ENCODE assay signal across 1 cellular context in the genomic region with DNA sequence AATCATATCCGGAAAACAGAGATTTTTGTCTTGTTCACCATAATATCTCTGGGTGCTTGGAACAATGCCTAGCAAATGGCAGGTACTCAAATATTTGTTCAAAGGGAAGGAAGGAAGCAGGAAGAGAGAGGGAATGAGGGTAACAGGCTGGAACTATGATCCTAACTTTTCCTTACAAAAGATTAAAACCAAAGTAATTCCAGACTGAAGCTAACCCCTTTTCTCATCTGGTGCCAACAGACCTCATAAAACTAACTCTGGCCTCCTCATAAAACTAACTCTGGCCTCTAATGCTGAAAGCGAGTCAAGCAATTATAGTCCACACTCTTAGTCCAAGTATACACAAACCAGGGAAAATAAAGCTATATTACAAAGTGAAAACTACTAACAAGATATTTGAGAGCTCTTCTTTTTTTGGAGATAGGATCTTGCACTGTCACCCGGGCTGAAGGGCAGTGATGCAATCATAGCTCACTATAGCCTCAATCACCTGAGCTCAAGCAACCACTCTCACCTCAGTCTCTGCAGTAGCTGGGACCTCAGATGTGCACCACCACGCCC.
TF ChIP-seq lines count a peak whose summit lies in the region.

No MANE protein-coding gene starts in this region.

TF ChIP-seq in K562, 482 proteins besides CTCF, POLR2A, EP300 and RAD21 (continued from another document and continues in another):
- TF ChIP-seq, protein P1, sequence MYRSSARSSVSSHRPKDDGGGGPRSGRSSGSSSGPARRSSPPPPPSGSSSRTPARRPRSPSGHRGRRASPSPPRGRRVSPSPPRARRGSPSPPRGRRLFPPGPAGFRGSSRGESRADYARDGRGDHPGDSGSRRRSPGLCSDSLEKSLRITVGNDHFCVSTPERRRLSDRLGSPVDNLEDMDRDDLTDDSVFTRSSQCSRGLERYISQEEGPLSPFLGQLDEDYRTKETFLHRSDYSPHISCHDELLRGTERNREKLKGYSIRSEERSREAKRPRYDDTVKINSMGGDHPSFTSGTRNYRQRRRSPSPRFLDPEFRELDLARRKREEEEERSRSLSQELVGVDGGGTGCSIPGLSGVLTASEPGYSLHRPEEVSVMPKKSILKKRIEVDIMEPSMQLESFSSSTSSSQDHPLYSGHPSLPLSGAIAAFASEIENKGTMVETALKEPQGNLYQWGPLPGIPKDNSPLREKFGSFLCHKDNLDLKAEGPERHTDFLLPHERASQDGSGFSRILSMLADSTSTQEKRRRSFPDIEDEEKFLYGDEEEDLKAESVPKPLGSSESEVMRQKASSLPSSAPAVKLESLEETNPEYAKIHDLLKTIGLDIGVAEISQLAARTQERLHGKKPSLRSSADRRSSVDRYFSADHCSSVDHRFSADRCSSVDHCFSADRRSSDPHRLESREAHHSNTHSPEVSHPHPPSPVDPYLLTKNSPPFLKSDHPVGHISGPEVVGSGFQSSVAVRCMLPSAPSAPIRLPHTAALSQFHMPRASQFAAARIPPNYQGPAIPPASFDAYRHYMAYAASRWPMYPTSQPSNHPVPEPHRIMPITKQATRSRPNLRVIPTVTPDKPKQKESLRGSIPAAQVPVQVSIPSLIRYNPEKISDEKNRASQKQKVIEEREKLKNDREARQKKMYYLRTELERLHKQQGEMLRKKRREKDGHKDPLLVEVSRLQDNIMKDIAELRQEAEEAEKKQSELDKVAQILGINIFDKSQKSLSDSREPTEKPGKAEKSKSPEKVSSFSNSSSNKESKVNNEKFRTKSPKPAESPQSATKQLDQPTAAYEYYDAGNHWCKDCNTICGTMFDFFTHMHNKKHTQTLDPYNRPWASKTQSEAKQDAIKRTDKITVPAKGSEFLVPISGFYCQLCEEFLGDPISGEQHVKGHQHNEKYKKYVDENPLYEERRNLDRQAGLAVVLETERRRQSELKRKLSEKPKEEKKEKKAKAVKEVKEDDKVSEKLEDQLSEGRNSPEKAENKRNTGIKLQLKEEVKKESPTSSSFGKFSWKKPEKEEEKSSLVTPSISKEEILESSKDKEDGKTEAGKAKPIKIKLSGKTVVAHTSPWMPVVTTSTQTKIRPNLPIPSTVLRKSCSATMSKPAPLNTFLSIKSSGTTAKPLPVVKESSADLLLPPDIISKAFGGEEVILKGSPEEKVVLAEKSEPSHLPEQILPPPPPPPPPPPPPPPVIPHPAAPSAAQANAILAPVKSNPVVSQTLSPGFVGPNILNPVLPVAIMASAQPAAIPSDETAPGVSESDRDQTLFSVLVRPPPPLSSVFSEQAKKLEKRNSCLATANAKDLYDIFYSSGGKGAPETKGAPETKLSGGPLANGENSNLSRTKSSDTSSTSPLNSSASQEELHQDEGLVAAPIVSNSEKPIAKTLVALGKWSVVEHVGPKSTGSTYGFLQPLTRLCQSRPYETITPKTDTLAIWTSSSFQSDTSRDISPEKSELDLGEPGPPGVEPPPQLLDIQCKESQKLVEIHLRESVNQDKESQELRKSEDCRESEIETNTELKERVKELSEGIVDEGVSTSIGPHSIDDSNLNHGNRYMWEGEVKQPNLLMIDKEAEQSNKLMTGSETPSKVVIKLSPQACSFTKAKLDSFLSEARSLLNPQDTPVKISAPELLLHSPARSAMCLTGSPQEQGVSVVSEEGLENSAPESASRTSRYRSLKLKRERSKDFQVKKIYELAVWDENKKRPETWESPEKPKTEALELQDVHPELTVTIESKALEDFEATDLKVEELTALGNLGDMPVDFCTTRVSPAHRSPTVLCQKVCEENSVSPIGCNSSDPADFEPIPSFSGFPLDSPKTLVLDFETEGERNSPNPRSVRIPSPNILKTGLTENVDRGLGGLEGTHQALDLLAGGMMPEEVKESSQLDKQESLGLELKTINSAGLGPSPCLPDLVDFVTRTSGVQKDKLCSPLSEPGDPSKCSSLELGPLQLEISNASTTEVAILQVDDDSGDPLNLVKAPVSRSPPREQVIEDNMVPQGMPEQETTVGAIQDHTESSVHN (IDR thresholded peaks at IDR 0.05; ENCODE audit: borderline replicate concordance in 1 of 2, low read depth in 1 of 2) = peak in 1 of 2 experiments; percentile 68; a peak in 2 of 4 replicates
- no peak for TF ChIP-seq MYC (IDR thresholded peaks at IDR 0.05; ENCODE audit: low read depth, low read length)
- no peak for TF ChIP-seq MYC (CRISPR knock-in tag; IDR thresholded peaks at IDR 0.05; ENCODE audit: borderline replicate concordance, low read depth)
- TF ChIP-seq HDAC3 (IDR thresholded peaks at IDR 0.05; ENCODE audit: borderline replicate concordance, partially characterized antibody) = no peak
- TF ChIP-seq TCF3 (CRISPR knock-in tag; IDR thresholded peaks at IDR 0.05) = no peak
- TF ChIP-seq CTBP1 (IDR thresholded peaks at IDR 0.05; ENCODE audit: borderline replicate concordance) = peak; percentile 77
- no peak for TF ChIP-seq NFIC (IDR thresholded peaks at IDR 0.05)
- no peak for TF ChIP-seq NFE2L1 (tag; IDR thresholded peaks at IDR 0.05; ENCODE audit: borderline replicate concordance, low read depth)
- TF ChIP-seq TOE1 (IDR thresholded peaks at IDR 0.05; ENCODE audit: borderline replicate concordance) = no peak
- no peak for TF ChIP-seq TOE1 (CRISPR knock-in tag; IDR thresholded peaks at IDR 0.05; ENCODE audit: borderline replicate concordance, low read depth)
- no peak for TF ChIP-seq HDAC2 (IDR thresholded peaks at IDR 0.05)
- TF ChIP-seq CHD4 (IDR thresholded peaks at IDR 0.05; ENCODE audit: insufficient read depth, insufficient replicate concordance, low read depth, low read length, poor library complexity, severe bottlenecking) = no peak
- TF ChIP-seq IRF2 (CRISPR knock-in tag; IDR thresholded peaks at IDR 0.05) = no peak
- TF ChIP-seq, protein P2, sequence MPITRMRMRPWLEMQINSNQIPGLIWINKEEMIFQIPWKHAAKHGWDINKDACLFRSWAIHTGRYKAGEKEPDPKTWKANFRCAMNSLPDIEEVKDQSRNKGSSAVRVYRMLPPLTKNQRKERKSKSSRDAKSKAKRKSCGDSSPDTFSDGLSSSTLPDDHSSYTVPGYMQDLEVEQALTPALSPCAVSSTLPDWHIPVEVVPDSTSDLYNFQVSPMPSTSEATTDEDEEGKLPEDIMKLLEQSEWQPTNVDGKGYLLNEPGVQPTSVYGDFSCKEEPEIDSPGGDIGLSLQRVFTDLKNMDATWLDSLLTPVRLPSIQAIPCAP (CRISPR knock-in tag; IDR thresholded peaks at IDR 0.05; ENCODE audit: borderline replicate concordance) = no peak
- TF ChIP-seq, protein P3, sequence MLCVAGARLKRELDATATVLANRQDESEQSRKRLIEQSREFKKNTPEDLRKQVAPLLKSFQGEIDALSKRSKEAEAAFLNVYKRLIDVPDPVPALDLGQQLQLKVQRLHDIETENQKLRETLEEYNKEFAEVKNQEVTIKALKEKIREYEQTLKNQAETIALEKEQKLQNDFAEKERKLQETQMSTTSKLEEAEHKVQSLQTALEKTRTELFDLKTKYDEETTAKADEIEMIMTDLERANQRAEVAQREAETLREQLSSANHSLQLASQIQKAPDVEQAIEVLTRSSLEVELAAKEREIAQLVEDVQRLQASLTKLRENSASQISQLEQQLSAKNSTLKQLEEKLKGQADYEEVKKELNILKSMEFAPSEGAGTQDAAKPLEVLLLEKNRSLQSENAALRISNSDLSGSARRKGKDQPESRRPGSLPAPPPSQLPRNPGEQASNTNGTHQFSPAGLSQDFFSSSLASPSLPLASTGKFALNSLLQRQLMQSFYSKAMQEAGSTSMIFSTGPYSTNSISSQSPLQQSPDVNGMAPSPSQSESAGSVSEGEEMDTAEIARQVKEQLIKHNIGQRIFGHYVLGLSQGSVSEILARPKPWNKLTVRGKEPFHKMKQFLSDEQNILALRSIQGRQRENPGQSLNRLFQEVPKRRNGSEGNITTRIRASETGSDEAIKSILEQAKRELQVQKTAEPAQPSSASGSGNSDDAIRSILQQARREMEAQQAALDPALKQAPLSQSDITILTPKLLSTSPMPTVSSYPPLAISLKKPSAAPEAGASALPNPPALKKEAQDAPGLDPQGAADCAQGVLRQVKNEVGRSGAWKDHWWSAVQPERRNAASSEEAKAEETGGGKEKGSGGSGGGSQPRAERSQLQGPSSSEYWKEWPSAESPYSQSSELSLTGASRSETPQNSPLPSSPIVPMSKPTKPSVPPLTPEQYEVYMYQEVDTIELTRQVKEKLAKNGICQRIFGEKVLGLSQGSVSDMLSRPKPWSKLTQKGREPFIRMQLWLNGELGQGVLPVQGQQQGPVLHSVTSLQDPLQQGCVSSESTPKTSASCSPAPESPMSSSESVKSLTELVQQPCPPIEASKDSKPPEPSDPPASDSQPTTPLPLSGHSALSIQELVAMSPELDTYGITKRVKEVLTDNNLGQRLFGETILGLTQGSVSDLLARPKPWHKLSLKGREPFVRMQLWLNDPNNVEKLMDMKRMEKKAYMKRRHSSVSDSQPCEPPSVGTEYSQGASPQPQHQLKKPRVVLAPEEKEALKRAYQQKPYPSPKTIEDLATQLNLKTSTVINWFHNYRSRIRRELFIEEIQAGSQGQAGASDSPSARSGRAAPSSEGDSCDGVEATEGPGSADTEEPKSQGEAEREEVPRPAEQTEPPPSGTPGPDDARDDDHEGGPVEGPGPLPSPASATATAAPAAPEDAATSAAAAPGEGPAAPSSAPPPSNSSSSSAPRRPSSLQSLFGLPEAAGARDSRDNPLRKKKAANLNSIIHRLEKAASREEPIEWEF (CRISPR knock-in tag; IDR thresholded peaks at IDR 0.05) = no peak
- TF ChIP-seq MAZ (CRISPR knock-in tag; conservative IDR thresholded peaks at IDR 0.05 in 1 of 2, IDR thresholded peaks at IDR 0.05 in 1 of 2) = no peak
- TF ChIP-seq, protein P4, sequence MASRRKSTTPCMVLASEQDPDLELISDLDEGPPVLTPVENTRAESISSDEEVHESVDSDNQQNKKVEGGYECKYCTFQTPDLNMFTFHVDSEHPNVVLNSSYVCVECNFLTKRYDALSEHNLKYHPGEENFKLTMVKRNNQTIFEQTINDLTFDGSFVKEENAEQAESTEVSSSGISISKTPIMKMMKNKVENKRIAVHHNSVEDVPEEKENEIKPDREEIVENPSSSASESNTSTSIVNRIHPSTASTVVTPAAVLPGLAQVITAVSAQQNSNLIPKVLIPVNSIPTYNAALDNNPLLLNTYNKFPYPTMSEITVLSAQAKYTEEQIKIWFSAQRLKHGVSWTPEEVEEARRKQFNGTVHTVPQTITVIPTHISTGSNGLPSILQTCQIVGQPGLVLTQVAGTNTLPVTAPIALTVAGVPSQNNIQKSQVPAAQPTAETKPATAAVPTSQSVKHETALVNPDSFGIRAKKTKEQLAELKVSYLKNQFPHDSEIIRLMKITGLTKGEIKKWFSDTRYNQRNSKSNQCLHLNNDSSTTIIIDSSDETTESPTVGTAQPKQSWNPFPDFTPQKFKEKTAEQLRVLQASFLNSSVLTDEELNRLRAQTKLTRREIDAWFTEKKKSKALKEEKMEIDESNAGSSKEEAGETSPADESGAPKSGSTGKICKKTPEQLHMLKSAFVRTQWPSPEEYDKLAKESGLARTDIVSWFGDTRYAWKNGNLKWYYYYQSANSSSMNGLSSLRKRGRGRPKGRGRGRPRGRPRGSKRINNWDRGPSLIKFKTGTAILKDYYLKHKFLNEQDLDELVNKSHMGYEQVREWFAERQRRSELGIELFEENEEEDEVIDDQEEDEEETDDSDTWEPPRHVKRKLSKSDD (conservative IDR thresholded peaks at IDR 0.05; ENCODE audit: low read length) = no peak
- TF ChIP-seq PTBP1 (IDR thresholded peaks at IDR 0.05; ENCODE audit: low read depth, low read length) = no peak
- peak; percentile 35; the same call in 1 of the 2 replicates for TF ChIP-seq SMARCC2 (IDR thresholded peaks at IDR 0.05; ENCODE audit: low read depth)
- TF ChIP-seq SRF (CRISPR knock-in tag; IDR thresholded peaks at IDR 0.05) = no peak
- TF ChIP-seq, protein P5, sequence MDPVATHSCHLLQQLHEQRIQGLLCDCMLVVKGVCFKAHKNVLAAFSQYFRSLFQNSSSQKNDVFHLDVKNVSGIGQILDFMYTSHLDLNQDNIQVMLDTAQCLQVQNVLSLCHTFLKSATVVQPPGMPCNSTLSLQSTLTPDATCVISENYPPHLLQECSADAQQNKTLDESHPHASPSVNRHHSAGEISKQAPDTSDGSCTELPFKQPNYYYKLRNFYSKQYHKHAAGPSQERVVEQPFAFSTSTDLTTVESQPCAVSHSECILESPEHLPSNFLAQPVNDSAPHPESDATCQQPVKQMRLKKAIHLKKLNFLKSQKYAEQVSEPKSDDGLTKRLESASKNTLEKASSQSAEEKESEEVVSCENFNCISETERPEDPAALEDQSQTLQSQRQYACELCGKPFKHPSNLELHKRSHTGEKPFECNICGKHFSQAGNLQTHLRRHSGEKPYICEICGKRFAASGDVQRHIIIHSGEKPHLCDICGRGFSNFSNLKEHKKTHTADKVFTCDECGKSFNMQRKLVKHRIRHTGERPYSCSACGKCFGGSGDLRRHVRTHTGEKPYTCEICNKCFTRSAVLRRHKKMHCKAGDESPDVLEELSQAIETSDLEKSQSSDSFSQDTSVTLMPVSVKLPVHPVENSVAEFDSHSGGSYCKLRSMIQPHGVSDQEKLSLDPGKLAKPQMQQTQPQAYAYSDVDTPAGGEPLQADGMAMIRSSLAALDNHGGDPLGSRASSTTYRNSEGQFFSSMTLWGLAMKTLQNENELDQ (CRISPR knock-in tag; IDR thresholded peaks at IDR 0.05; ENCODE audit: borderline replicate concordance) = no peak
- TF ChIP-seq ZC3H11A (IDR thresholded peaks at IDR 0.05; ENCODE audit: low read depth, low read length) = no peak
- TF ChIP-seq FOXJ2 (tag; IDR thresholded peaks at IDR 0.05) = no peak
- TF ChIP-seq, protein P6, sequence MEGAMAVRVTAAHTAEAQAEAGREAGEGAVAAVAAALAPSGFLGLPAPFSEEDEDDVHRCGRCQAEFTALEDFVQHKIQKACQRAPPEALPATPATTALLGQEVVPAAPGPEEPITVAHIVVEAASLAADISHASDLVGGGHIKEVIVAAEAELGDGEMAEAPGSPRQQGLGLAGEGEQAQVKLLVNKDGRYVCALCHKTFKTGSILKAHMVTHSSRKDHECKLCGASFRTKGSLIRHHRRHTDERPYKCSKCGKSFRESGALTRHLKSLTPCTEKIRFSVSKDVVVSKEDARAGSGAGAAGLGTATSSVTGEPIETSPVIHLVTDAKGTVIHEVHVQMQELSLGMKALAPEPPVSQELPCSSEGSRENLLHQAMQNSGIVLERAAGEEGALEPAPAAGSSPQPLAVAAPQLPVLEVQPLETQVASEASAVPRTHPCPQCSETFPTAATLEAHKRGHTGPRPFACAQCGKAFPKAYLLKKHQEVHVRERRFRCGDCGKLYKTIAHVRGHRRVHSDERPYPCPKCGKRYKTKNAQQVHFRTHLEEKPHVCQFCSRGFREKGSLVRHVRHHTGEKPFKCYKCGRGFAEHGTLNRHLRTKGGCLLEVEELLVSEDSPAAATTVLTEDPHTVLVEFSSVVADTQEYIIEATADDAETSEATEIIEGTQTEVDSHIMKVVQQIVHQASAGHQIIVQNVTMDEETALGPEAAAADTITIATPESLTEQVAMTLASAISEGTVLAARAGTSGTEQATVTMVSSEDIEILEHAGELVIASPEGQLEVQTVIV (CRISPR knock-in tag; IDR thresholded peaks at IDR 0.05; ENCODE audit: borderline replicate concordance) = no peak
